10 cellular contexts compared by ENCODE assay signal in the genomic region with DNA sequence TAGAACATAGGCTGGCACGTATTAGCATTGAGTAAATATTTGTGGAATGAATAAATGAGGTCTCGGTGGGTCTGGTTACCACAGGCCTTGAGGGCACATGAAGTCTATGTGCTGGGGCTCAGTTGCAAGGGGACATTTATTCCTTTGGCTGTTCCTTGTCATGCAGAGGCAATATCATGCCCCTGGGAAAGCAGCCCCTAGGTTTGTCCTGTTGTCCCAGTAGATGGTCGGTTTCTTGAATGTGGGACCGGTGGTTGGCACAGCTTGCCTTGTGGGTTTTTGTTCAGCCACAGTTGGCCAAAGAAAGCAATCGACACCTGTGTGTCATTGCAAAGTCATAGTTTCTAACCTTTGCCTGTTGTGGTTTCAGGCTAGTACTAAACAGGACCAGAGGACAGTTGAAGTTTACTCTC. TPM values are rescaled to one million over a fixed set of nuclear protein-coding genes. Genes with fewer than 3 reads are reported as not detected.
DNase-seq lines count a peak whose midpoint lies in the region; ATAC-seq, FAIRE-seq and TF ChIP-seq lines count a peak whose summit lies in the region.
"Had no signal": no experiment of that assay in that cellular context is flagged by ENCODE, and none has a peak within 500 bp of the region (broad histone marks: within the 10 kb centered on the region; RNA-seq: fewer than 3 reads in every experiment).

No MANE protein-coding gene starts in this region.

- TF ChIP-seq CTCF in psoas muscle (IDR thresholded peaks at IDR 0.05) (no peak), pancreas (IDR thresholded peaks at IDR 0.05) (no peak), tibial artery (IDR thresholded peaks at IDR 0.05) (no peak)

- H3K27me3 ChIP-seq in psoas muscle (ENCODE audit: insufficient read depth in 3 of 3, low read length in 2 of 3) = no peaks in the 10 kb centered on the region
- H3K27me3 ChIP-seq in pancreas = no peaks in the 10 kb centered on the region
- H3K27me3 ChIP-seq in tibial artery = no peaks in the 10 kb centered on the region

- no peak for FAIRE-seq in pancreas (lab: Jason Lieb, UNC)
- FAIRE-seq: A204.1 had no signal

- DNase-seq in NCI-H2029 treated with DMSO at 0.1 percent for 48 hours (lab: John Stamatoyannopoulos, UW) (peak; percentile 10), NCI-H2029 (lab: John Stamatoyannopoulos, UW) (no peak), LHCN-M2 (ENCODE audit: low read depth) (peak; percentile 81), psoas muscle (no peak), mucosa of gallbladder (ENCODE audit: low spot score) (no peak), pancreas (no peak), tibial artery (no peak)
- DNase-seq: NCI-H1436 treated with DMSO at 0.1 percent for 48 hours had no signal

- 31 to 65% (median 36%) methylated on average over 5 of the region's 5 CpGs for WGBS in psoas muscle, 3 donors
- WGBS in pancreas, 2 donors = 91 to 94% methylated on average over 5 of the region's 5 CpGs

- H3K4me1 ChIP-seq in psoas muscle (peaks cover 12% of the 10 kb centered on the region), pancreas (no peaks in the 10 kb centered on the region), tibial artery (no peaks in the 10 kb centered on the region)

- intact Hi-C loops in psoas muscle (cut with DNase I) = no loop called here
- intact Hi-C loops in pancreas (cut with DNase I) = no loop called here
- intact Hi-C loops in tibial artery (cut with DNase I; ENCODE audit: low total_unique reads) = no loop called here

- H3K27ac ChIP-seq in psoas muscle (no peak overlapping the region), pancreas (no peak overlapping the region), tibial artery (no peak overlapping the region)

- H3K36me3 ChIP-seq in psoas muscle (ENCODE audit: insufficient read depth in 1 of 2, low read depth in 1 of 2) (peaks cover 6 to 22% of the 10 kb centered on the region in 2 donors), pancreas (no peaks in the 10 kb centered on the region), tibial artery (peaks cover 0 to 14% (median 0%) of the 10 kb centered on the region in 3 donors)

- H3K4me3 ChIP-seq in psoas muscle (no peak overlapping the region), pancreas (no peak overlapping the region), tibial artery (no peak overlapping the region)

- H3K9me3 ChIP-seq in psoas muscle (no peaks in the 10 kb centered on the region), pancreas (no peaks in the 10 kb centered on the region), tibial artery (no peaks in the 10 kb centered on the region)

- ATAC-seq in HG02642 (IDR thresholded peaks at IDR 0.05; ENCODE audit: poor library complexity, unreplicated experiment) = peak; percentile 86
- peak; percentile 65 to 75 (median 70) for ATAC-seq in psoas muscle
- no peak for ATAC-seq in pancreas

RNA-seq across cellular contexts. Expression of a gene that starts 24.7 kb away (rescaled TPM):
- total RNA-seq in LHCN-M2 (2014; rRNA removed) (0.11 TPM in 1 of 2 replicates, not detected in the other), psoas muscle (1 to 10 TPM in 2 of 4 donors, under 1 TPM in 2; 0.80 to 1.4 (median 1.00) TPM), mucosa of gallbladder (11.7 TPM), pancreas (1 to 10 TPM in 3 of 6 donors, under 1 TPM in 3; 0.23 to 3.5 (median 1.1) TPM)
- 0.07 TPM for polyA plus RNA-seq in LHCN-M2 (2012)
- polyA plus RNA-seq in psoas muscle (under 1 TPM; 0.67 to 0.69 (median 0.69) TPM), pancreas (1 to 10 TPM in 1 of 2 donors, under 1 TPM in 1; 0.61 to 1.2 TPM)

Comparison
In these comparisons a context has a peak if more than half of its experiments do, and no peak if none do; other contexts are left out.
1. DNase-seq: peak in NCI-H2029 treated with DMSO at 0.1 percent for 48 hours (single experiment) and LHCN-M2 (single experiment); none in NCI-H2029 (single experiment), psoas muscle (0 of 2), mucosa of gallbladder (single experiment), pancreas (0 of 6) and tibial artery (0 of 2).
2. ATAC-seq: peak in HG02642 (single experiment) and psoas muscle (4 of 4); none in pancreas (0 of 4).